22 cellular contexts compared by ENCODE assay signal in genomic region chr7:36960105-36960504, GRCh38.
"Had no signal": no experiment of that assay in that cellular context is flagged by ENCODE, and none has a peak within 500 bp of the region (broad histone marks: within the 10 kb centered on the region; RNA-seq: fewer than 3 reads in every experiment).

No MANE protein-coding gene starts in this region.

- FAIRE-seq: islet of Langerhans, small intestine had no signal

- H3K9ac ChIP-seq: neural progenitor cell had no signal

- H3K4me3 Mint-ChIP-seq: mesothelial cell of epicardium, natural killer cell, neural progenitor cell had no signal

- H3K27ac ChIP-seq: gastrocnemius medialis, heart right ventricle, neural progenitor cell, ovary, tibial artery, upper lobe of left lung, vagina had no signal

- H3K27me3 ChIP-seq: dorsolateral prefrontal cortex, gastrocnemius medialis, heart right ventricle, neural progenitor cell, ovary, tibial artery, upper lobe of left lung, vagina had no signal

- DNase-seq: cortex of kidney; dorsolateral prefrontal cortex; effector CD8-positive, alpha-beta T cell; gastrocnemius medialis; heart right ventricle; hypothalamus; kidney glomerular epithelial cell; mammary epithelial cell; natural killer cell; nucleus accumbens; ovary; right cardiac atrium; small intestine; stimulated activated CD4-positive, alpha-beta T cell treated with anti-CD3 and anti-CD28 coated beads, Interleukin-2, amount 100 ng/mL, for 48 hours; stimulated activated naive CD4-positive, alpha-beta T cell treated with Interleukin-2 at 50 U/mL for 16 hours; tibial artery; upper lobe of left lung had no signal

- H3K4me1 ChIP-seq: tibial artery, upper lobe of left lung, vagina had no signal

- ATAC-seq: gastrocnemius medialis, heart right ventricle, left lobe of liver, natural killer cell, right cardiac atrium had no signal

- H3K36me3 Mint-ChIP-seq: mesothelial cell of epicardium, natural killer cell, neural progenitor cell had no signal

- H3K4me3 ChIP-seq: dorsolateral prefrontal cortex, gastrocnemius medialis, heart right ventricle, neural progenitor cell, ovary, tibial artery, upper lobe of left lung, vagina had no signal

- H3K4me2 ChIP-seq: neural progenitor cell had no signal

- H3K36me3 ChIP-seq: gastrocnemius medialis, heart right ventricle, neural progenitor cell, ovary, tibial artery, upper lobe of left lung, vagina had no signal

- H3K27ac Mint-ChIP-seq: mesothelial cell of epicardium, natural killer cell, neural progenitor cell had no signal

- H3K9me3 Mint-ChIP-seq: mesothelial cell of epicardium, neural progenitor cell had no signal
